1 cellular context compared by ENCODE assay signal in genomic region chr9:69181908-69182353, GRCh38.
TF ChIP-seq lines count a peak whose summit lies in the region.

No MANE protein-coding gene starts in this region.

TF ChIP-seq in GM23338, 12 proteins besides CTCF, POLR2A, EP300 and RAD21 (continued from another document):
- no peak for TF ChIP-seq REST (IDR thresholded peaks at IDR 0.05; ENCODE audit: unreplicated experiment)
- TF ChIP-seq NANOG (IDR thresholded peaks at IDR 0.05; ENCODE audit: borderline replicate concordance) = no peak
- TF ChIP-seq JUNB (IDR thresholded peaks at IDR 0.05; ENCODE audit: unreplicated experiment) = no peak
- TF ChIP-seq CREB1 (CRISPR knock-in tag; IDR thresholded peaks at IDR 0.05; ENCODE audit: low read depth) = no peak
- TF ChIP-seq, protein P1, sequence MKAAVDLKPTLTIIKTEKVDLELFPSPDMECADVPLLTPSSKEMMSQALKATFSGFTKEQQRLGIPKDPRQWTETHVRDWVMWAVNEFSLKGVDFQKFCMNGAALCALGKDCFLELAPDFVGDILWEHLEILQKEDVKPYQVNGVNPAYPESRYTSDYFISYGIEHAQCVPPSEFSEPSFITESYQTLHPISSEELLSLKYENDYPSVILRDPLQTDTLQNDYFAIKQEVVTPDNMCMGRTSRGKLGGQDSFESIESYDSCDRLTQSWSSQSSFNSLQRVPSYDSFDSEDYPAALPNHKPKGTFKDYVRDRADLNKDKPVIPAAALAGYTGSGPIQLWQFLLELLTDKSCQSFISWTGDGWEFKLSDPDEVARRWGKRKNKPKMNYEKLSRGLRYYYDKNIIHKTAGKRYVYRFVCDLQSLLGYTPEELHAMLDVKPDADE (IDR thresholded peaks at IDR 0.05) = no peak
